16 cellular contexts compared by ENCODE assay signal in the genomic region with DNA sequence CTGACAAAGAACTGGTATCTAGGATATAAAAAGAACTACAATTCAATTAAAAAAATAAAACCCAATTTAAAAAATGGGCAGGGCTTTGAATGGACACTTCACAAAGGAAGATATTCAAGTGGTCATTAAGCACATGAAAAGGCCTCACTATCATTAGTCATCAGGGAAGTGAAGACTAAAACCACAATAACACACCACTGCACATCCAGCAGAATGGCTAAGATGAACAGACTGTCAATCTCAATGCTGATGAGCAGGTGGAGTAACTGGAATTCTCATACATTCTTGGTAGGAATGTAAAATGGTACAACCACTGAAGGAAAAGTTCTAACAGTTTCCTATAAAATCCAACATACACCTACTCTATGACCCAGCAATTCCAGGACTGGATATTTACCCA. TPM values are rescaled to one million over a fixed set of nuclear protein-coding genes. Genes with fewer than 3 reads are reported as not detected.
DNase-seq lines count a peak whose midpoint lies in the region; ATAC-seq and TF ChIP-seq lines count a peak whose summit lies in the region.
"Had no signal": no experiment of that assay in that cellular context is flagged by ENCODE, and none has a peak within 500 bp of the region (broad histone marks: within the 10 kb centered on the region; RNA-seq: fewer than 3 reads in every experiment).

No MANE protein-coding gene starts in this region.

- no peaks in the 10 kb centered on the region for H3K9me3 ChIP-seq in naive thymus-derived CD4-positive, alpha-beta T cell (ENCODE audit: control insufficient read depth in 2 of 3, low read length in 3 of 3)
- H3K9me3 ChIP-seq: SK-N-SH had no signal

- H3K36me3 Mint-ChIP-seq in naive thymus-derived CD4-positive, alpha-beta T cell, result peaks cover 13 to 57% (median 31%) of the 10 kb centered on the region in 5 donors
- no peaks in the 10 kb centered on the region for H3K36me3 Mint-ChIP-seq in glutamatergic neuron (ENCODE audit: unreplicated experiment)

- H3K4me1 Mint-ChIP-seq in naive thymus-derived CD4-positive, alpha-beta T cell, result peaks cover 24 to 34% (median 27%) of the 10 kb centered on the region in 7 donors
- H3K4me1 Mint-ChIP-seq in glutamatergic neuron (ENCODE audit: low read depth, unreplicated experiment), result peaks cover 14% of the 10 kb centered on the region

- H3K4me3 Mint-ChIP-seq in naive thymus-derived CD4-positive, alpha-beta T cell, result no peak overlapping the region
- H3K4me3 Mint-ChIP-seq in glutamatergic neuron (ENCODE audit: unreplicated experiment), result no peak overlapping the region
- H3K4me3 Mint-ChIP-seq: activated T-cell treated with anti-CD3 and anti-CD28 coated beads, Interleukin-2, amount 50 U/mL, for 4 hours; CD8-positive, alpha-beta T cell had no signal

- H3K27ac Mint-ChIP-seq in naive thymus-derived CD4-positive, alpha-beta T cell, result no peak overlapping the region
- H3K27ac Mint-ChIP-seq in glutamatergic neuron (ENCODE audit: unreplicated experiment), result no peak overlapping the region
- H3K27ac Mint-ChIP-seq: CD8-positive, alpha-beta T cell had no signal

- H3K4me3 ChIP-seq in naive thymus-derived CD4-positive, alpha-beta T cell (ENCODE audit: low read length), result no peak overlapping the region
- H3K4me3 ChIP-seq: skin epidermis had no signal

- DNase-seq in EL (peak; percentile 32), MV-4-11 (lab: John Stamatoyannopoulos, UW) (peak; percentile 45), amniotic epithelial cell (ENCODE audit: low read depth) (peak; percentile 46), glutamatergic neuron (no peak), NCI-H526 (lab: John Stamatoyannopoulos, UW) (no peak)
- DNase-seq in naive thymus-derived CD4-positive, alpha-beta T cell, result no peak
- no peak for DNase-seq in activated CD4-positive, alpha-beta T cell treated with anti-CD3 and anti-CD28 coated beads, Interleukin-2, amount 50 U/mL, for 1 hour
- DNase-seq: activated CD4-positive, CD25-positive, alpha-beta regulatory T cell treated with anti-CD3 and anti-CD28 coated beads, Interleukin-2, amount 50 U/mL, for 72 hours; activated T-cell treated with anti-CD3 and anti-CD28 coated beads, Interleukin-2, amount 50 U/mL, for 4 hours; aorta; CD8-positive, alpha-beta T cell; NCI-H2029; NCI-H774; nucleus accumbens; SK-N-SH had no signal

- H3K4me1 ChIP-seq in naive thymus-derived CD4-positive, alpha-beta T cell (ENCODE audit: control insufficient read depth in 2 of 2, insufficient read depth in 2 of 2, low read length in 2 of 2), result peaks cover 1 to 7% of the 10 kb centered on the region in 2 donors

- H3K27ac ChIP-seq in naive thymus-derived CD4-positive, alpha-beta T cell (ENCODE audit: low read depth, low read length), result no peak overlapping the region
- H3K27ac ChIP-seq: skin epidermis had no signal

- H3K36me3 ChIP-seq in naive thymus-derived CD4-positive, alpha-beta T cell (ENCODE audit: control insufficient read depth in 2 of 3, insufficient read depth in 3 of 3, low read length in 3 of 3), result peaks cover 8 to 71% (median 31%) of the 10 kb centered on the region in 3 experiments

- H3K27me3 ChIP-seq in naive thymus-derived CD4-positive, alpha-beta T cell (ENCODE audit: control insufficient read depth in 2 of 2, insufficient read depth in 2 of 2, low read length in 2 of 2), result no peaks in the 10 kb centered on the region

- TF ChIP-seq CTCF in glutamatergic neuron (IDR thresholded peaks at IDR 0.05; ENCODE audit: partially characterized antibody, unreplicated experiment), result no peak

- peak; percentile 53 for ATAC-seq in naive thymus-derived CD4-positive, alpha-beta T cell
- ATAC-seq: activated T-cell treated with anti-CD3 and anti-CD28 coated beads, Interleukin-2, amount 50 U/mL, for 4 hours; CD8-positive, alpha-beta T cell had no signal

- peaks cover 0 to 1% (median 0%) of the 10 kb centered on the region in 11 donors for H3K9me3 Mint-ChIP-seq in naive thymus-derived CD4-positive, alpha-beta T cell
- no peaks in the 10 kb centered on the region for H3K9me3 Mint-ChIP-seq in glutamatergic neuron (ENCODE audit: unreplicated experiment)
- H3K9me3 Mint-ChIP-seq: activated T-cell treated with anti-CD3 and anti-CD28 coated beads, Interleukin-2, amount 50 U/mL, for 4 hours; CD8-positive, alpha-beta T cell had no signal

- intact Hi-C loops in naive thymus-derived CD4-positive, alpha-beta T cell (cut with micrococcal nuclease), result no loop called here

- H3K27me3 Mint-ChIP-seq in naive thymus-derived CD4-positive, alpha-beta T cell, result no peaks in the 10 kb centered on the region
- H3K27me3 Mint-ChIP-seq in glutamatergic neuron (ENCODE audit: unreplicated experiment), result no peaks in the 10 kb centered on the region

- POLR2A ChIA-PET in naive thymus-derived CD4-positive, alpha-beta T cell (lab: Charles Lee), result no interaction called here

- CTCF ChIA-PET in naive thymus-derived CD4-positive, alpha-beta T cell (lab: Charles Lee), result no interaction called here

RNA-seq across cellular contexts. Expression of a gene that starts 8.9 kb away (rescaled TPM):
- 10 to 100 TPM; 45.5 to 64.3 (median 59.1) TPM for total RNA-seq in naive thymus-derived CD4-positive, alpha-beta T cell
- polyA plus RNA-seq in naive thymus-derived CD4-positive, alpha-beta T cell, result 10 to 100 TPM; 21.5 to 23.9 TPM
- total RNA-seq in glutamatergic neuron (ENCODE audit: unreplicated experiment), result 55.1 TPM

RNA-seq across cellular contexts. Expression of a gene that starts 9.0 kb away (rescaled TPM):
- total RNA-seq in naive thymus-derived CD4-positive, alpha-beta T cell, result 10 to 100 TPM; 18.9 to 22.8 (median 20.1) TPM
- polyA plus RNA-seq in naive thymus-derived CD4-positive, alpha-beta T cell, result 10 to 100 TPM; 23.4 to 29.0 TPM
- 20.1 TPM for total RNA-seq in glutamatergic neuron (ENCODE audit: unreplicated experiment)

RNA-seq across cellular contexts. Expression of a gene that starts 37.6 kb away (rescaled TPM):
- 100 to 1,000 TPM in 1 of 5 experiments, 10 to 100 TPM in 4; 63.6 to 107 (median 72.9) TPM for total RNA-seq in naive thymus-derived CD4-positive, alpha-beta T cell
- polyA plus RNA-seq in naive thymus-derived CD4-positive, alpha-beta T cell, result 10 to 100 TPM; 25.8 to 45.8 TPM
- total RNA-seq in glutamatergic neuron (ENCODE audit: unreplicated experiment), result 39.9 TPM

RNA-seq across cellular contexts. Expression of a gene that starts 45.6 kb away (rescaled TPM):
- total RNA-seq in naive thymus-derived CD4-positive, alpha-beta T cell, result 10 to 100 TPM in 1 of 5 experiments, 1 to 10 TPM in 4; 1.8 to 18.1 (median 2.7) TPM
- polyA plus RNA-seq in naive thymus-derived CD4-positive, alpha-beta T cell, result 1 to 10 TPM; 1.5 to 3.2 TPM
- total RNA-seq in glutamatergic neuron (ENCODE audit: unreplicated experiment), result 19.0 TPM

Comparison
In these comparisons a context has a peak if more than half of its experiments do, and no peak if none do; other contexts are left out.
1. DNase-seq: peak in EL (single experiment), MV-4-11 (single experiment) and amniotic epithelial cell (single experiment); none in naive thymus-derived CD4-positive, alpha-beta T cell (0 of 9), glutamatergic neuron (single experiment), activated CD4-positive, alpha-beta T cell treated with anti-CD3 and anti-CD28 coated beads, Interleukin-2, amount 50 U/mL, for 1 hour (single experiment) and NCI-H526 (0 of 2).